Comparison of ENCODE assay signal across 1 cellular context in the genomic region with DNA sequence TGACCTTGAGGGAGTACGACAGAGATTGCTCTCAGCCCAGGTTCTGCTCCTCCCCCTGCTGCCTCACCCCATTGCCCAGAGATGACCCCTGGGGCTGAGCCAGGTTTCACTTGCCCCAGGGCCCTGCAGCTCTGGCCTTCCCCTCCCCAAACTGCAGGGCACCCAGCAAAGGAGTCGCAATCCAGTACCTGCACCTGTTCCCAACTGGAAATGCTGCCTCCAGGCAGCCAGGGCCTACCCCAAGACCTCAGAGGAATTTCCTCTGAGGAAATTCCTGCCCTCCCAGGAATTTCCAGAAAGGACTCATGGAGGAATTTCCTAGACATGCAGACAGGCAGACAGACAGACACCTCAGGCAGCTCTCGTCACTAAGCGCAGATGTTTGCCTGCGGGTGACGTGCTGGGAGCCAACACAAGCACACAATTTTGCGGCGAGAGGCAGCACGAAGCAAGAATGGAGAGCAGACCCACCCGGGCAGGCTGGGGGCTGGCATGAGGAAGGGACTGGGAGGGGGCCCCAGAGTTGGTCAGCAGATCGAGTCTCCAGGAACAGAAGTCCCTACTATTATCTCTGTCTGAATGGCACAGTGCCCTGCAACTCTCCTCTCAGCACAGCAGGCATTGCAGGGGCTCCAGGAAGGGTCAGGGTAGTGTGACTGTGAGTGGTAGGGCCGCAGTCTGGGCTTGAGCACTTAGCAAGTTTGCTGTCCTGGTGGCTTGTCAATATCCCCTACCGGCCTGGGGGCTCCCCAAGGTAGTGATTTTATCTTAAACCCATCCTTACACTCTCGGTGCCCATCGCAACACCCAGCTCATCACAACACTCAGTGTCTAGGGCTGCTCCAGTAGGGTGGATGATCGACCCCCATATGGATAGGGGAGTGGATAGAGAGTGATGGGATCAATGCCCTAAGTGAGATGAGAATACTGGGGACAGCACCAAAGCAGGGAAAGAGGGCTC.
TF ChIP-seq lines count a peak whose summit lies in the region.

No MANE protein-coding gene starts in this region.

TF ChIP-seq in endothelial cell of umbilical vein, 7 proteins besides CTCF, POLR2A, EP300 and RAD21:
- peak; percentile 14 for TF ChIP-seq MAX (IDR thresholded peaks at IDR 0.05; ENCODE audit: insufficient read depth, insufficient read length)
- no peak for TF ChIP-seq EZH2 (IDR thresholded peaks at IDR 0.05; ENCODE audit: borderline replicate concordance, low read depth, low read length, severe bottlenecking)
- no peak for TF ChIP-seq FOS (IDR thresholded peaks at IDR 0.05; ENCODE audit: borderline replicate concordance, insufficient read depth, low read length)
- no peak for TF ChIP-seq MYC (IDR thresholded peaks at IDR 0.05; ENCODE audit: low read depth, low read length)
- peak; percentile 60 for TF ChIP-seq POLR2AphosphoS5 (IDR thresholded peaks at IDR 0.05; ENCODE audit: insufficient read depth, low read depth, low read length)
- TF ChIP-seq GATA2 (IDR thresholded peaks at IDR 0.05; ENCODE audit: insufficient read depth, insufficient read length, low read depth, low read length): no peak
- peak; percentile 29 for TF ChIP-seq JUN (IDR thresholded peaks at IDR 0.05; ENCODE audit: borderline replicate concordance, insufficient read depth, insufficient read length, low read depth)
